8 cellular contexts compared by ENCODE assay signal in the genomic region with DNA sequence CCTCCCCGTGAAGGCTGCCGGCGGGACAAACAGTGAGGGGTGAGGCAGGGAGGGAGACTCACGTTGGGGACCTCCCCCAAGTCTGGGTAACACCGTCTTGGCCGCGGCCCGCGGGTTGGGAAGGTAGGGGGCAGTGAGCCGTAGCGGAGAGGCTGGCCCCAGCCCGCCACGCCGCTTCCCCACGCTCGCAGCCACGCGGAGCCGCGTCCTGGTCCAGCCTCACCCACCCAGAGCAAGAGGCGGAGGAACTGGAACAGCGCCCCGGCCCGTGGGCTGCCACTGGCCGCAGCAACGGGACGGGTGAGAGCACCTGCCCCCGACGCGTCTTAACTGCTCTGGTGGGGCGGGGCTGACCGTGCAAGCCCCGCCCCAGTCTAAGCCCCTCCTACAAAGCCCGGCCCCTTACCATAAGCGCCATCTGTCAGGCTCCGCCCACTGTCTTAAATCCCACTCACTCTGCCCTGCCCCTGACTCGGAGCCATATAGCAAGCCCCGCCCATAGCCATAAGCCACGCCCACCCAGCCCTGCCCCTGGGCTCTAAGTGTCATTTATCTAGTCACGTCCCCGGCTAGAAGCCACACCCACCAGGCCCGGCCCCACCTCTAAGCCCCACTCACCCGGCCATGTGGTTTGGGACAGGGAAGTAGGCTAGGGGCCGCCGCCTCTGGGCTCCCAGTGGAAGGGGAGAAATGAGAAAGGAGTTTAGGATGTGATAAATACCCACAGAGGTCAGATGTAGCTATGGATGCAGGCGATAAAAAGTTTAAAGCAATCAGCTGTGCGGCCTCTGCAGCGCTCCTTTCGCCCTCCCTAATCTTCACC. TPM values are rescaled to one million over a fixed set of nuclear protein-coding genes. Genes with fewer than 3 reads are reported as not detected.
DNase-seq lines count a peak whose midpoint lies in the region; ATAC-seq and TF ChIP-seq lines count a peak whose summit lies in the region.

No MANE protein-coding gene starts in this region.

- TF ChIP-seq CTCF in RWPE1 (conservative IDR thresholded peaks at IDR 0.05; ENCODE audit: low read depth) (no peak), gastroesophageal sphincter (IDR thresholded peaks at IDR 0.05) (no peak), neutrophil (IDR thresholded peaks at IDR 0.05) (no peak)

- TF ChIP-seq EP300 in gastroesophageal sphincter (IDR thresholded peaks at IDR 0.05): no peak

- H3K4me3 Mint-ChIP-seq in IgD-negative memory B cell: peak overlapping the region; percentile 36 to 89 (median 74)

- H3K27ac ChIP-seq in RWPE1 (peak overlapping the region; percentile 5; the same call in 1 of the 2 replicates), gastroesophageal sphincter (no peak overlapping the region), neutrophil (no peak overlapping the region), substantia nigra (ENCODE audit: low read depth, low read length, poor library complexity, severe bottlenecking) (no peak overlapping the region)

- ATAC-seq in GM21515 (IDR thresholded peaks at IDR 0.05; ENCODE audit: unreplicated experiment) (peak; percentile 73), gastroesophageal sphincter (peak; percentile 82)

- H3K27me3 ChIP-seq in gastroesophageal sphincter: peaks cover 35% of the 10 kb centered on the region
- H3K27me3 ChIP-seq in neutrophil: peaks cover 26% of the 10 kb centered on the region

- H3K4me1 Mint-ChIP-seq in IgD-negative memory B cell: peaks cover 5 to 14% (median 8%) of the 10 kb centered on the region in 3 donors

- H3K27me3 Mint-ChIP-seq in IgD-negative memory B cell: peaks cover 2% of the 10 kb centered on the region

- H3K4me1 ChIP-seq in gastroesophageal sphincter: peaks cover 0 to 11% (median 9%) of the 10 kb centered on the region in 3 donors
- H3K4me1 ChIP-seq in neutrophil (ENCODE audit: control insufficient read depth in 1 of 2, insufficient read depth in 1 of 2, low read depth in 1 of 2, low read length in 1 of 2): peaks cover 8 to 9% of the 10 kb centered on the region in 2 experiments

- POLR2A ChIA-PET in RWPE1 (lab: Yijun Ruan, JAX; ENCODE audit: low non-redundant PET): no interaction called here

- TF ChIP-seq POLR2A in gastroesophageal sphincter (IDR thresholded peaks at IDR 0.05): no peak

- in situ Hi-C loops in Caki2 (cut with HindIII; ENCODE audit: low pct_unique_long_range_greater_than_20kb, low sequenced_read_pairs): no loop called here

- DNase-seq in Caki2 (ENCODE audit: low read depth): peak; percentile 89
- DNase-seq in RWPE1 (ENCODE audit: low spot score): peak; percentile 93
- peak; percentile 93 for DNase-seq in activated effector memory CD4-positive, alpha-beta T cell treated with anti-CD3 and anti-CD28 coated beads, Interleukin-2, amount 50 U/mL, for 16 hours
- peak in 45 of 49 donors; percentile 3 to 83 (median 53) for DNase-seq in substantia nigra (lab: John Stamatoyannopoulos, UW)

- no peaks in the 10 kb centered on the region for H3K9me3 ChIP-seq in gastroesophageal sphincter
- H3K9me3 ChIP-seq in neutrophil: no peaks in the 10 kb centered on the region

- no peaks in the 10 kb centered on the region for H3K36me3 Mint-ChIP-seq in IgD-negative memory B cell

- H3K27ac Mint-ChIP-seq in IgD-negative memory B cell: peak overlapping the region in 1 of 3 donors; percentile 59

- CTCF ChIA-PET in RWPE1 (lab: Yijun Ruan, JAX): interaction anchor here (0.6 to 0.7 kb wide), 2 partner anchors 212 to 540 kb away, joined by 3 read pairs; no protein-coding TSS in a partner anchor

- WGBS in gastroesophageal sphincter (ENCODE audit: low coverage in 1 of 2), 2 donors: 28 to 64% methylated on average over 4 to 11 of the region's 49 CpGs

- no peaks in the 10 kb centered on the region for H3K9me3 Mint-ChIP-seq in IgD-negative memory B cell

- no peaks in the 10 kb centered on the region for H3K36me3 ChIP-seq in gastroesophageal sphincter
- H3K36me3 ChIP-seq in neutrophil: no peaks in the 10 kb centered on the region

- H3K4me3 ChIP-seq in gastroesophageal sphincter (peak overlapping the region in 1 of 2 donors; percentile 43), neutrophil (ENCODE audit: low read depth in 1 of 2, low read length in 1 of 2) (peak overlapping the region; percentile 29)

RNA-seq across cellular contexts. Expression of gene CCL25, which starts 2.1 kb away (rescaled TPM):
- not detected in 2 replicates for total RNA-seq in Caki2 (2014; rRNA removed; shearing (Covaris generic); ENCODE audit: low replicate concordance)
- polyA plus RNA-seq in IgD-negative memory B cell: 1.2 TPM
- total RNA-seq in gastroesophageal sphincter: not detected

RNA-seq across cellular contexts. Expression of gene ELAVL1, which starts 45.0 kb away (rescaled TPM):
- total RNA-seq in Caki2 (2014; rRNA removed; shearing (Covaris generic); ENCODE audit: low replicate concordance): 40.3 and 47.1 TPM in 2 replicates
- 49.3 TPM for polyA plus RNA-seq in IgD-negative memory B cell
- 10 to 100 TPM; 30.8 to 62.5 (median 34.6) TPM for total RNA-seq in gastroesophageal sphincter
